In the genomic region with DNA sequence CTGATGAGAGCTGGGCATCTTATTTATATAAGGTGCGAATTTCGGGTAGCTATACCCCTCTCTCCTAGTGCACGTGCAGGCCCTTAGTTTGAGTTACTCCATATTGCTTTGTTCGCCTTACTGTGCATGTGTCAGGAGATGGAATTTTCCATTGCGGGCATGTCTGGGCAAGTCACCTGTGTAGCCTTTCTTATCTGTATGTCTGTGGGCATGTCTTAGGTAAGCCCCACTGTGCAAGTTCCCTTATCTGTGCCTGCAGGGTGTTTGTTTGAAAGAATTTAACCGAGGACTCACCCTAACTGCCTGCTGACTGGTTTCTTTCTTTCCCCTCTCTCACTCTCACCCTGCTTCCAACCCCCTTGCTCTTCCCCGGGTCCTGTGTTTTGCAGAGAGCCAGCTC, we compare ENCODE assay signal across 16 cellular contexts.
DNase-seq lines count a peak whose midpoint lies in the region; ATAC-seq and TF ChIP-seq lines count a peak whose summit lies in the region.
"Had no signal": no experiment of that assay in that cellular context is flagged by ENCODE, and none has a peak within 500 bp of the region (broad histone marks: within the 10 kb centered on the region; RNA-seq: fewer than 3 reads in every experiment).

No MANE protein-coding gene starts in this region.

- no peak for DNase-seq in stimulated activated naive CD8-positive, alpha-beta T cell treated with anti-CD3 and anti-CD28 coated beads, Interleukin-15, amount 100 ng/mL, for 72 hours
- no peak for DNase-seq in stimulated activated naive CD8-positive, alpha-beta T cell treated with anti-CD3 and anti-CD28 coated beads, Interleukin-15, Interleukin-2, amounts not matched to agents 100 U/mL and 50 U/mL, for 24 hours
- peak; percentile 20 for DNase-seq in SW480 (ENCODE audit: low spot score)
- DNase-seq in erythroblast (lab: John Stamatoyannopoulos, UW): peak; percentile 43 to 48
- no peak for DNase-seq in iPS-NIHi7 (ENCODE audit: extremely low spot score)
- DNase-seq: activated T-cell treated with anti-CD3 and anti-CD28 coated beads, Interleukin-2, amount 50 U/mL, for 4 hours; aorta; DMS79 treated with DMSO at 0.1 percent for 48 hours; left ventricle myocardium inferior; NCI-H1048; NCI-H748 treated with DMSO at 0.1 percent for 48 hours; Right ventricle myocardium superior had no signal

- H3K9me3 Mint-ChIP-seq in stimulated activated naive CD8-positive, alpha-beta T cell treated with anti-CD3 and anti-CD28 coated beads, Interleukin-15, amount 100 ng/mL, for 72 hours: no peaks in the 10 kb centered on the region
- H3K9me3 Mint-ChIP-seq: activated T-cell treated with anti-CD3 and anti-CD28 coated beads, Interleukin-2, amount 50 U/mL, for 4 hours; nephron had no signal

- H3K27me3 Mint-ChIP-seq in stimulated activated naive CD8-positive, alpha-beta T cell treated with anti-CD3 and anti-CD28 coated beads, Interleukin-15, amount 100 ng/mL, for 72 hours: peaks cover 9% of the 10 kb centered on the region

- no peak overlapping the region for H3K4me3 Mint-ChIP-seq in stimulated activated naive CD8-positive, alpha-beta T cell treated with anti-CD3 and anti-CD28 coated beads, Interleukin-15, amount 100 ng/mL, for 72 hours
- H3K4me3 Mint-ChIP-seq: activated T-cell treated with anti-CD3 and anti-CD28 coated beads, Interleukin-2, amount 50 U/mL, for 4 hours; nephron had no signal

- no peak for TF ChIP-seq POLR2A in erythroblast (IDR thresholded peaks at IDR 0.05; ENCODE audit: low read length)

- peak overlapping the region; percentile 86 to 93 for H3K27ac Mint-ChIP-seq in stimulated activated naive CD8-positive, alpha-beta T cell treated with anti-CD3 and anti-CD28 coated beads, Interleukin-15, amount 100 ng/mL, for 72 hours

- peak; percentile 51 for ATAC-seq in stimulated activated naive CD8-positive, alpha-beta T cell treated with anti-CD3 and anti-CD28 coated beads, Interleukin-15, amount 100 ng/mL, for 72 hours
- no peak for ATAC-seq in stimulated activated naive CD8-positive, alpha-beta T cell treated with anti-CD3 and anti-CD28 coated beads, Interleukin-15, Interleukin-2, amounts not matched to agents 100 U/mL and 50 U/mL, for 24 hours
- ATAC-seq in GM18498 (IDR thresholded peaks at IDR 0.05; ENCODE audit: unreplicated experiment) (no peak), HG02763 (IDR thresholded peaks at IDR 0.05; ENCODE audit: unreplicated experiment) (no peak), HG02588 (IDR thresholded peaks at IDR 0.05; ENCODE audit: unreplicated experiment) (no peak)
- ATAC-seq: activated T-cell treated with anti-CD3 and anti-CD28 coated beads, Interleukin-2, amount 50 U/mL, for 4 hours had no signal

- peaks cover 11% of the 10 kb centered on the region for H3K4me1 Mint-ChIP-seq in stimulated activated naive CD8-positive, alpha-beta T cell treated with anti-CD3 and anti-CD28 coated beads, Interleukin-15, amount 100 ng/mL, for 72 hours

Comparison
In these comparisons a context has a peak if more than half of its experiments do, and no peak if none do; other contexts are left out.
1. DNase-seq: peak in SW480 (single experiment) and erythroblast (2 of 2); none in stimulated activated naive CD8-positive, alpha-beta T cell treated with anti-CD3 and anti-CD28 coated beads, Interleukin-15, amount 100 ng/mL, for 72 hours (0 of 2), stimulated activated naive CD8-positive, alpha-beta T cell treated with anti-CD3 and anti-CD28 coated beads, Interleukin-15, Interleukin-2, amounts not matched to agents 100 U/mL and 50 U/mL, for 24 hours (single experiment) and iPS-NIHi7 (single experiment).